In the genomic region with DNA sequence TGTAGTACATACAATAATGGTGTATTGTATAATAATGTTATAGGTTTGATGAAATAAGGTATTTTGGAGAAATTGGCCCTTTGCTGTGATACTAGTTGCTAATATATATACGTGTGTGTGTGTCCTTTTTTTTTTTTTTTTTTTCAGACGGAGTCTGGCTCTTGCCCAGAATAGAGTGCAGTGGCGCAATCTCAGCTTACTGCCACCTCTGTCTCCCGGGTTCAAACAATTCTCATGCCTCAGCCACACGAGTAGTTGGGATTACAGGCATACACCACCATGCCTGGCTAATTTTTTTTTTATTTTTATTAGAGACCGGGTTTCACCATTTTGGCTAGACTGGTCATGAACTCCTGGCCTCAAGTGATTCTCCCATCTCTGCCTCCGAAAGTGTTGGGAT, we compare ENCODE assay signal across 27 cellular contexts.
"Had no signal": no experiment of that assay in that cellular context is flagged by ENCODE, and none has a peak within 500 bp of the region (broad histone marks: within the 10 kb centered on the region; RNA-seq: fewer than 3 reads in every experiment).

No MANE protein-coding gene starts in this region.

- H3K27me3 ChIP-seq: colonic mucosa, MG63, SJCRH30 had no signal

- H3K4me3 ChIP-seq: colonic mucosa, MG63, SJCRH30, SK-N-MC had no signal

- H3K4me1 ChIP-seq: colonic mucosa, SJCRH30 had no signal

- ATAC-seq: activated CD8-positive, alpha-beta T cell treated with anti-CD3 and anti-CD28 coated beads, Interleukin-2, amount 10 ng/mL, durations not matched to agents 7 days and 5 days; activated naive CD8-positive, alpha-beta T cell treated with anti-CD3 and anti-CD28 coated beads, Interleukin-2, amount 50 U/mL, for 24 hours; Panc1 had no signal

- H3K27ac ChIP-seq: colonic mucosa, SJCRH30, SK-N-MC had no signal

- FAIRE-seq: TTC549 had no signal

- DNase-seq: activated CD4-positive, alpha-beta T cell treated with anti-CD3 and anti-CD28 coated beads, Interleukin-2, amount 10 ng/mL, durations not matched to agents 7 days and 5 days; activated CD4-positive, alpha-beta T cell treated with anti-CD3 and anti-CD28 coated beads, Interleukin-2, amount 50 U/mL, for 48 hours; activated CD8-positive, alpha-beta T cell treated with anti-CD3 and anti-CD28 coated beads, Interleukin-2, amount 10 ng/mL, durations not matched to agents 7 days and 5 days; activated effector memory CD4-positive, alpha-beta T cell treated with Interleukin-2 at 50 U/mL for 16 hours; activated naive CD4-positive, alpha-beta T cell treated with anti-CD3 and anti-CD28 coated beads, Interleukin-2, amount 10 ng/mL, durations not matched to agents 7 days and 5 days; activated naive CD8-positive, alpha-beta T cell treated with anti-CD3 and anti-CD28 coated beads, Interleukin-2, amount 50 U/mL, for 24 hours; activated T-cell treated with anti-CD3 and anti-CD28 coated beads for 4 hours; activated T-cell treated with anti-CD3 and anti-CD28 coated beads, Interleukin-2, amount 50 U/mL, for 48 hours; anterior cingulate cortex; central memory CD4-positive, alpha-beta T cell; colonic mucosa; Karpas-422; KBM-7; MG63; NCI-H1105; NCI-H1417 treated with DMSO at 0.1 percent for 48 hours; NCI-H187 treated with DMSO at 0.1 percent for 48 hours; NCI-H2081; NCI-H345; NCI-H524 treated with DMSO at 0.1 percent for 48 hours; NK-92 treated with Interleukin-12 subunit alpha and Interleukin-12 subunit beta, amount 100 ng/mL, for 24 hours; SHP77; SJCRH30; T1000 had no signal

- H3K9me3 ChIP-seq: colonic mucosa, MG63, SJCRH30 had no signal
